1 cellular context compared by ENCODE assay signal in the genomic region with DNA sequence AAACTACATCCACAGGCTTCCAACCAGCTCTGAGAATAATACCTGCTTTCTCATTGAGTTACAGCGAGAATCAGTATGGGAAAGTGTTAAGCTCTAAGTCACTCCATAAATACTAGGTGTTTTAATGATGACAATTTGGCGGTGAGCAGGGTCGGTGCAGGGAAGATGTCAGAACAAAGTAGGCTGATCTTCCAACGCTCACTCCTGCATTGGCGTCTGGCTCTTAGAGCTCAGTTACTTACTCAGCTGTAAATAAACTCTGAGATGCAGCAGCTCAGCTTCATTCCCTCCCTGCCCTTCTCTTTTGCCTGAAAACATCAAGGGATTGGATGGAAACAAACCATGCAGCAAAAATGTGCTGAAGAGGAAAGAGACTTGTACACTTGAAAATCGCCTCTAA.
TF ChIP-seq lines count a peak whose summit lies in the region.

No MANE protein-coding gene starts in this region.

TF ChIP-seq in SK-N-SH, 30 proteins besides CTCF, POLR2A, EP300 and RAD21 (continued from another document):
- TF ChIP-seq EZH2phosphoT487 (IDR thresholded peaks at IDR 0.05; ENCODE audit: borderline replicate concordance, low read depth) (no peak), POLR2AphosphoS5 (IDR thresholded peaks at IDR 0.05; ENCODE audit: low read depth, low read length) (no peak), ELF1 (IDR thresholded peaks at IDR 0.05) (no peak), CHD2 (IDR thresholded peaks at IDR 0.05; ENCODE audit: low read length, partially characterized antibody) (no peak)
